In genomic region chr2:10006248-10007147, GRCh38 we compare ENCODE assay signal across 9 cellular contexts. TPM values are rescaled to one million over a fixed set of nuclear protein-coding genes. Genes with fewer than 3 reads are reported as not detected.
DNase-seq lines count a peak whose midpoint lies in the region; ATAC-seq and TF ChIP-seq lines count a peak whose summit lies in the region.
"Had no signal": no experiment of that assay in that cellular context is flagged by ENCODE, and none has a peak within 500 bp of the region (broad histone marks: within the 10 kb centered on the region; RNA-seq: fewer than 3 reads in every experiment).

No MANE protein-coding gene starts in this region.

- TF ChIP-seq CTCF in heart left ventricle (IDR thresholded peaks at IDR 0.05) = no peak

- H3K36me3 ChIP-seq in heart left ventricle = no peaks in the 10 kb centered on the region

- no peak for TF ChIP-seq POLR2A in heart left ventricle (IDR thresholded peaks at IDR 0.05)

- H3K4me1 ChIP-seq in heart left ventricle = peaks cover 6 to 51% (median 36%) of the 10 kb centered on the region in 12 donors

- peak overlapping the region in 10 of 12 donors; percentile 32 to 89 (median 67) for H3K27ac ChIP-seq in heart left ventricle

- intact Hi-C loops in heart left ventricle (cut with DNase I) = loop anchor here in 2 of 10 donors (5.0 kb wide), 1 partner anchor 36 kb away; the partner anchor contains the start of gene KLF11 (in 2 of the 2)

- no peaks in the 10 kb centered on the region for H3K27me3 ChIP-seq in heart left ventricle

- 40 to 70% (median 59%) methylated on average over 35 to 62 of the region's 62 CpGs for WGBS in heart left ventricle, 4 donors

- peak overlapping the region in 2 of 12 donors; percentile 15 to 22 for H3K4me3 ChIP-seq in heart left ventricle

- H3K9me3 ChIP-seq in heart left ventricle = no peaks in the 10 kb centered on the region

- ATAC-seq in heart left ventricle (peak; percentile 66 to 86 (median 83)), HG03469 (IDR thresholded peaks at IDR 0.05; ENCODE audit: unreplicated experiment) (no peak), GM18498 (IDR thresholded peaks at IDR 0.05; ENCODE audit: unreplicated experiment) (no peak)

- DNase-seq in ELR (ENCODE audit: low read depth) (peak; percentile 20), NCI-H748 treated with DMSO at 0.1 percent for 48 hours (lab: John Stamatoyannopoulos, UW) (peak; percentile 43), heart left ventricle (peak in 4 of 5 donors; percentile 66 to 81 (median 74)), retina (peak; percentile 70), NCI-H526 treated with DMSO at 0.1 percent for 48 hours (lab: John Stamatoyannopoulos, UW) (no peak), DMS53 treated with DMSO at 0.1 percent for 48 hours (lab: John Stamatoyannopoulos, UW; ENCODE audit: unreplicated experiment) (no peak)
- DNase-seq: naive B cell had no signal

RNA-seq across cellular contexts. Expression of gene KLF11, which starts 36.9 kb away (rescaled TPM):
- total RNA-seq in heart left ventricle = 10 to 100 TPM; 11.8 to 43.8 (median 21.4) TPM
- 1 to 10 TPM; 5.4 to 8.0 TPM for polyA plus RNA-seq in heart left ventricle

RNA-seq across cellular contexts. Expression of gene GRHL1, which starts 55.0 kb away (rescaled TPM):
- total RNA-seq in heart left ventricle = 1 to 10 TPM in 6 of 9 donors, under 1 TPM in 3; 0.79 to 2.8 (median 1.1) TPM
- polyA plus RNA-seq in heart left ventricle = under 1 TPM; 0.50 to 0.57 TPM

Comparison
In these comparisons a context has a peak if more than half of its experiments do, and no peak if none do; other contexts are left out.
1. DNase-seq: peak in ELR (single experiment), NCI-H748 treated with DMSO at 0.1 percent for 48 hours (single experiment), heart left ventricle (4 of 5) and retina (single experiment); none in NCI-H526 treated with DMSO at 0.1 percent for 48 hours (single experiment) and DMS53 treated with DMSO at 0.1 percent for 48 hours (single experiment).
2. ATAC-seq: peak in heart left ventricle (4 of 4); none in HG03469 (single experiment) and GM18498 (single experiment).